22 cellular contexts compared by ENCODE assay signal in the genomic region with DNA sequence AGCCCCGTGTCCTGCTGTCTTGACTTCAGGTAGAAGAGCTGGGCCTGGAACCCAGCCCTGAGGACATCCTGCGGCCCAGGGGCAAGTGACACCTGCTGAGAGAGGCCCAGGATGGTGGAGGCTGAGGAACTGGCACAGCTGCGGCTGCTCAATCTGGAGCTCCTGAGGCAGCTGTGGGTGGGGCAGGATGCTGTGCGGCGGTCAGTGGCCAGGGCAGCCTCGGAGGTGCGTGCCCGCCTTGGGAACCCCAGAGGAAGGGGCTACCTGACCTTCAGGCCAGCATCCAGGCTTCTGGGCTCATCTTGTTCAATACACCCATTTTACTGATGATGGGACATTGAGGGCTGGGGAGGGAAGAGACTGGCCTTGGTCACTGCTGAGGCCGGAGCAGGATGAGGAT. TPM values are rescaled to one million over a fixed set of nuclear protein-coding genes. Genes with fewer than 3 reads are reported as not detected.
DNase-seq lines count a peak whose midpoint lies in the region; ATAC-seq and TF ChIP-seq lines count a peak whose summit lies in the region.
"Had no signal": no experiment of that assay in that cellular context is flagged by ENCODE, and none has a peak within 500 bp of the region (broad histone marks: within the 10 kb centered on the region; RNA-seq: fewer than 3 reads in every experiment).

No MANE protein-coding gene starts in this region.

- peaks cover 13% of the 10 kb centered on the region for H3K79me1 ChIP-seq in mesendoderm (ENCODE audit: low read length)

- intact Hi-C loops in CD4-positive, alpha-beta T cell (cut with DNase I, micrococcal nuclease) = loop anchor here in 1 of 2 experiments (2.0 kb wide), 1 partner anchor 113 kb away; no protein-coding TSS in a partner anchor

- H3K9me3 ChIP-seq in BLaER1 (no peaks in the 10 kb centered on the region), T-helper 17 cell (ENCODE audit: control insufficient read depth, low read length, poor library complexity, severe bottlenecking) (no peaks in the 10 kb centered on the region), neural progenitor cell (ENCODE audit: low read depth) (no peaks in the 10 kb centered on the region)
- H3K9me3 ChIP-seq in CD4-positive, alpha-beta T cell (ENCODE audit: control insufficient read depth, low read length) = no peaks in the 10 kb centered on the region
- H3K9me3 ChIP-seq: BE2C, Peyer's patch, SK-N-SH had no signal

- H2AK5ac ChIP-seq in mesendoderm (ENCODE audit: low read length) = no peak overlapping the region

- H3K9ac ChIP-seq in BLaER1 = 0 out of 2 replicates have a peak overlapping the region, but pooled peaks have one; percentile 11
- H3K9ac ChIP-seq in neural progenitor cell = no peak overlapping the region
- H3K9ac ChIP-seq in mesendoderm (ENCODE audit: low read length) = no peak overlapping the region
- H3K9ac ChIP-seq: KMS-11, SK-N-SH had no signal

- CTCF ChIA-PET in CD4-positive, alpha-beta T cell (lab: Charles Lee) = no interaction called here

- H3K79me2 ChIP-seq in neural progenitor cell (ENCODE audit: low read depth) (peaks cover 32% of the 10 kb centered on the region), mesendoderm (ENCODE audit: control insufficient read depth, insufficient read depth, low read length) (peaks cover 15% of the 10 kb centered on the region)

- no peak overlapping the region for H2BK15ac ChIP-seq in mesendoderm (replicated peaks; ENCODE audit: low read depth)

- no peak overlapping the region for H2BK5ac ChIP-seq in mesendoderm (ENCODE audit: low read length)

- H3K4ac ChIP-seq in mesendoderm (ENCODE audit: low read depth, low read length) = no peak overlapping the region

- WGBS in mesendoderm (ENCODE audit: extremely low coverage, insufficient coverage, low lambda C conversion rate) = no CpG with 5 or more reads among the region's 9 CpGs

- H3K27me3 ChIP-seq in BLaER1 (no peaks in the 10 kb centered on the region), neural progenitor cell (no peaks in the 10 kb centered on the region), mesendoderm (ENCODE audit: insufficient read depth, low read length, poor library complexity) (no peaks in the 10 kb centered on the region)
- H3K27me3 ChIP-seq in CD4-positive, alpha-beta T cell (ENCODE audit: control insufficient read depth, insufficient read depth, low read length) = no peaks in the 10 kb centered on the region
- H3K27me3 ChIP-seq: BE2C, Peyer's patch had no signal

- no peak for TF ChIP-seq CTCF in CD4-positive, alpha-beta T cell (IDR thresholded peaks at IDR 0.05)
- TF ChIP-seq CTCF in neural progenitor cell (IDR thresholded peaks at IDR 0.05) = no peak

- no peak overlapping the region for H3K4me3 ChIP-seq in BLaER1
- no peak overlapping the region for H3K4me3 ChIP-seq in neural progenitor cell
- H3K4me3 ChIP-seq in mesendoderm (ENCODE audit: low read length) = no peak overlapping the region
- H3K4me3 ChIP-seq: Peyer's patch had no signal

- H4K8ac ChIP-seq in mesendoderm (ENCODE audit: low read depth, low read length) = no peak overlapping the region

- peaks cover 26% of the 10 kb centered on the region for H3K36me3 Mint-ChIP-seq in CD4-positive, alpha-beta T cell (ENCODE audit: low read depth)
- peaks cover 5% of the 10 kb centered on the region for H3K36me3 Mint-ChIP-seq in T-helper 17 cell (ENCODE audit: low read depth)
- peaks cover 9% of the 10 kb centered on the region for H3K36me3 Mint-ChIP-seq in neural progenitor cell

- no peak for DNase-seq in CD4-positive, alpha-beta T cell
- DNase-seq in T-helper 17 cell (no peak), neural progenitor cell (ENCODE audit: low spot score) (no peak), CD1c-positive myeloid dendritic cell (ENCODE audit: extremely low spot score) (no peak), mesendoderm (no peak), GM19238 (ENCODE audit: insufficient read length, low spot score) (no peak)
- DNase-seq: BE2C, DMS153, EL, GOT3, NCI-H1048, NCI-H146, NCI-H2081, NCI-H510A, NCI-H774, Peyer's patch, SHP77, SK-N-SH, T-cell had no signal

- no peak overlapping the region for H2AFZ ChIP-seq in neural progenitor cell (replicated peaks)

- peaks cover 51% of the 10 kb centered on the region for H3K36me3 ChIP-seq in BLaER1
- no peaks in the 10 kb centered on the region for H3K36me3 ChIP-seq in neural progenitor cell
- H3K36me3 ChIP-seq in mesendoderm (ENCODE audit: control insufficient read depth, insufficient read depth, low read length) = peaks cover 13% of the 10 kb centered on the region

- H2BK120ac ChIP-seq in mesendoderm (ENCODE audit: low read depth, low read length) = no peak overlapping the region

- H3K27ac ChIP-seq in BLaER1 (no peak overlapping the region), neural progenitor cell (no peak overlapping the region), mesendoderm (ENCODE audit: low read depth, low read length) (no peak overlapping the region)
- no peak overlapping the region for H3K27ac ChIP-seq in CD4-positive, alpha-beta T cell (ENCODE audit: low read depth, low read length)
- H3K27ac ChIP-seq: KMS-11, Peyer's patch had no signal

- no peaks in the 10 kb centered on the region for H4K20me1 ChIP-seq in BLaER1
- no peaks in the 10 kb centered on the region for H4K20me1 ChIP-seq in neural progenitor cell (ENCODE audit: low read depth)

- no peak for ATAC-seq in CD4-positive, alpha-beta T cell (ENCODE audit: poor library complexity)
- ATAC-seq in T-helper 17 cell (no peak), GM19455 (IDR thresholded peaks at IDR 0.05; ENCODE audit: unreplicated experiment) (no peak)
- ATAC-seq: T-cell had no signal

- POLR2A ChIA-PET in CD4-positive, alpha-beta T cell (lab: Charles Lee) = interaction anchor here (1.0 kb wide), 1 partner anchor 18 kb away, joined by 3 read pairs; no protein-coding TSS in a partner anchor

- peak overlapping the region; percentile 11 for H3K4me3 Mint-ChIP-seq in CD4-positive, alpha-beta T cell
- H3K4me3 Mint-ChIP-seq in T-helper 17 cell (no peak overlapping the region), neural progenitor cell (peak overlapping the region; percentile 46)

- peaks cover 12% of the 10 kb centered on the region for H3K4me1 Mint-ChIP-seq in CD4-positive, alpha-beta T cell (ENCODE audit: low read depth)
- H3K4me1 Mint-ChIP-seq in T-helper 17 cell (peaks cover 7% of the 10 kb centered on the region), neural progenitor cell (peaks cover 6% of the 10 kb centered on the region)

- peaks cover 22% of the 10 kb centered on the region for H3K4me1 ChIP-seq in BLaER1
- no peaks in the 10 kb centered on the region for H3K4me1 ChIP-seq in neural progenitor cell
- H3K4me1 ChIP-seq in mesendoderm (ENCODE audit: control insufficient read depth, low read depth, low read length) = no peaks in the 10 kb centered on the region
- H3K4me1 ChIP-seq: BE2C had no signal

- no peaks in the 10 kb centered on the region for H3K27me3 Mint-ChIP-seq in CD4-positive, alpha-beta T cell
- no peaks in the 10 kb centered on the region for H3K27me3 Mint-ChIP-seq in T-helper 17 cell
- H3K27me3 Mint-ChIP-seq in neural progenitor cell (ENCODE audit: insufficient read depth, low read depth) = peaks cover 2% of the 10 kb centered on the region
- H3K27me3 Mint-ChIP-seq: T-cell had no signal

- no peak overlapping the region for H3K4me2 ChIP-seq in BLaER1
- no peak overlapping the region for H3K4me2 ChIP-seq in neural progenitor cell
- H3K4me2 ChIP-seq in mesendoderm (ENCODE audit: low read length) = no peak overlapping the region
- H3K4me2 ChIP-seq: KMS-11, SK-N-SH had no signal

- H4K5ac ChIP-seq in mesendoderm (ENCODE audit: low read length) = no peak overlapping the region

- peaks cover 9% of the 10 kb centered on the region for H3F3A ChIP-seq in neural progenitor cell (ENCODE audit: low read depth)

- H3K27ac Mint-ChIP-seq in CD4-positive, alpha-beta T cell = no peak overlapping the region
- H3K27ac Mint-ChIP-seq in T-helper 17 cell (peak overlapping the region; percentile 65), neural progenitor cell (no peak overlapping the region)
- H3K27ac Mint-ChIP-seq: T-cell had no signal

- no peak overlapping the region for H3K23ac ChIP-seq in mesendoderm (ENCODE audit: low read length)

- H3K56ac ChIP-seq in mesendoderm (ENCODE audit: low read length) = no peak overlapping the region

- H3K9me3 Mint-ChIP-seq in CD4-positive, alpha-beta T cell = no peaks in the 10 kb centered on the region
- no peaks in the 10 kb centered on the region for H3K9me3 Mint-ChIP-seq in neural progenitor cell
- H3K9me3 Mint-ChIP-seq: T-cell had no signal

- H3K18ac ChIP-seq in mesendoderm (ENCODE audit: low read length) = no peak overlapping the region

RNA-seq across cellular contexts. Expression of gene MIIP, which starts 2.3 kb away (rescaled TPM):
- total RNA-seq in CD4-positive, alpha-beta T cell = 10 to 100 TPM; 21.8 to 23.1 TPM
- total RNA-seq in T-helper 17 cell = 10 to 100 TPM; 25.9 to 28.6 TPM
- total RNA-seq in neural progenitor cell (ENCODE audit: low replicate concordance) = 26.3 and 83.4 TPM in 2 replicates
- 36.6 TPM for polyA plus RNA-seq in mesendoderm (2013, experiment 1 of 2)
- 38.8 TPM for polyA plus RNA-seq in mesendoderm (2013, experiment 2 of 2)

RNA-seq across cellular contexts. Expression of gene MFN2, which starts 41.4 kb away (rescaled TPM):
- total RNA-seq in CD4-positive, alpha-beta T cell = 10 to 100 TPM; 33.0 to 38.1 TPM
- total RNA-seq in T-helper 17 cell = 10 to 100 TPM; 34.7 to 46.4 TPM
- 29.6 and 41.9 TPM in 2 replicates for total RNA-seq in neural progenitor cell (ENCODE audit: low replicate concordance)
- 42.4 TPM for polyA plus RNA-seq in mesendoderm (2013, experiment 1 of 2)
- polyA plus RNA-seq in mesendoderm (2013, experiment 2 of 2) = 41.1 TPM

RNA-seq across cellular contexts. Expression of gene TNFRSF8, which starts 41.5 kb away (rescaled TPM):
- under 1 TPM in 1 of 2 experiments, not detected in 1; 0.14 TPM for total RNA-seq in CD4-positive, alpha-beta T cell
- total RNA-seq in T-helper 17 cell (under 1 TPM; 0.20 to 0.34 TPM), neural progenitor cell (ENCODE audit: low replicate concordance) (not detected in 2 replicates)
- 10.3 TPM for polyA plus RNA-seq in mesendoderm (2013, experiment 1 of 2)
- polyA plus RNA-seq in mesendoderm (2013, experiment 2 of 2) = 10.7 TPM
- total RNA-seq: Peyer's patch had no signal
